16 cellular contexts compared by ENCODE assay signal in the genomic region with DNA sequence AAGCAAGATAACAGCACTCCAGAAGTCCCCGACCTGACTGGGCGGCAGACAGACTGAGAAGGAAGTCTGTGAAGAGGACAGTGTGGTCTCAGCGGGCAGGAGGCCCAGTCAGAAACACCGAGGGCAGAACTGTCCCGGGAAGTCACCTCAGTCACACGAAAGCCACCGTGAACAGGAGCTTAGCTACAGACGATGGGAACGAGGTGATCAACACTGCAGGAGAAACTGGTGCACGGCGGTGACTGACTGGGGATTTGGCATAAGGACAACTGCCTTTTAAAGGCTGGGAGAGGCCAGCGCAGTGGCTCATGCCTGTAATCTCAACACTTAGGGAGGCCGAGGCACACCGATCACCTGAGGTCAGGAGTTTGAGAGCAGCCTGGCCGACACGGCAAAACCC.
"Had no signal": no experiment of that assay in that cellular context is flagged by ENCODE, and none has a peak within 500 bp of the region (broad histone marks: within the 10 kb centered on the region; RNA-seq: fewer than 3 reads in every experiment).

No MANE protein-coding gene starts in this region.

- H3K36me3 ChIP-seq: lower lobe of right lung, prostate gland, right atrium auricular region, tibial artery, vagina had no signal

- H3K4me1 ChIP-seq: lower lobe of right lung, parathyroid adenoma, prostate gland, right atrium auricular region, testis, tibial artery, vagina had no signal

- H3K9me3 ChIP-seq: lower lobe of right lung, prostate gland, right atrium auricular region, testis, tibial artery, vagina had no signal

- H2AFZ ChIP-seq: parathyroid adenoma had no signal

- H3K4me3 ChIP-seq: lower lobe of right lung, prostate gland, right atrium auricular region, testis, tibial artery, vagina had no signal

- FAIRE-seq: frontal cortex had no signal

- H3K27me3 ChIP-seq: right atrium auricular region, testis, vagina had no signal

- H3K27ac ChIP-seq: lower lobe of right lung, parathyroid adenoma, prostate gland, right atrium auricular region, testis, tibial artery, vagina had no signal

- DNase-seq: cortex of kidney; hypothalamus; immature natural killer cell; islet precursor cell; kidney glomerular epithelial cell; lower lobe of right lung; stimulated activated CD4-positive, alpha-beta T cell treated with anti-CD3 and anti-CD28 coated beads, Interleukin-4, amount 100 ng/mL, for 4 hours; stimulated activated naive CD8-positive, alpha-beta T cell treated with anti-CD3 and anti-CD28 coated beads, Interleukin-15, Interleukin-2, amounts not matched to agents 100 U/mL and 50 U/mL, for 24 hours; substantia nigra; testis had no signal

- H3K9ac ChIP-seq: parathyroid adenoma had no signal
